Comparison of ENCODE assay signal across 36 cellular contexts in genomic region chr17:78088529-78088928, GRCh38. TPM values are rescaled to one million over a fixed set of nuclear protein-coding genes. Genes with fewer than 3 reads are reported as not detected.
"Had no signal": no experiment of that assay in that cellular context is flagged by ENCODE, and none has a peak within 500 bp of the region (broad histone marks: within the 10 kb centered on the region; RNA-seq: fewer than 3 reads in every experiment).

No MANE protein-coding gene starts in this region.

- H3K4me3 ChIP-seq: Peyer's patch, SJSA1 had no signal

- ATAC-seq: activated CD8-positive, alpha-beta memory T cell treated with anti-CD3 and anti-CD28 coated beads, Interleukin-2, amount 10 ng/mL, durations not matched to agents 7 days and 5 days; PC-3 had no signal

- H3K27ac Mint-ChIP-seq: activated B cell treated with CpG ODN at 0.5 μM for 24 hours; activated CD4-positive, alpha-beta memory T cell treated with anti-CD3 and anti-CD28 coated beads, Interleukin-2, amount 10 ng/mL, durations not matched to agents 7 days and 5 days; activated CD8-positive, alpha-beta memory T cell treated with anti-CD3 and anti-CD28 coated beads, Interleukin-2, amount 10 ng/mL, durations not matched to agents 7 days and 5 days; activated naive CD4-positive, alpha-beta T cell treated with anti-CD3 and anti-CD28 coated beads, Interleukin-2, amount 10 ng/mL, durations not matched to agents 7 days and 5 days had no signal

- H3K9me3 ChIP-seq: Peyer's patch, SJSA1, SK-N-SH had no signal

- H3K4me1 Mint-ChIP-seq: activated B cell treated with CpG ODN at 0.5 μM for 24 hours had no signal

- H3K27me3 Mint-ChIP-seq: activated B cell treated with CpG ODN at 0.5 μM for 24 hours; activated CD4-positive, alpha-beta memory T cell treated with anti-CD3 and anti-CD28 coated beads, Interleukin-2, amount 10 ng/mL, durations not matched to agents 7 days and 5 days; activated CD8-positive, alpha-beta memory T cell treated with anti-CD3 and anti-CD28 coated beads, Interleukin-2, amount 10 ng/mL, durations not matched to agents 7 days and 5 days; activated naive CD4-positive, alpha-beta T cell treated with anti-CD3 and anti-CD28 coated beads, Interleukin-2, amount 10 ng/mL, durations not matched to agents 7 days and 5 days had no signal

- H3K27me3 ChIP-seq: brain microvascular endothelial cell, Peyer's patch, SJSA1 had no signal

- H3K4me3 Mint-ChIP-seq: activated B cell treated with CpG ODN at 0.5 μM for 24 hours; activated CD4-positive, alpha-beta memory T cell treated with anti-CD3 and anti-CD28 coated beads, Interleukin-2, amount 10 ng/mL, durations not matched to agents 7 days and 5 days; activated CD8-positive, alpha-beta memory T cell treated with anti-CD3 and anti-CD28 coated beads, Interleukin-2, amount 10 ng/mL, durations not matched to agents 7 days and 5 days; activated naive CD4-positive, alpha-beta T cell treated with anti-CD3 and anti-CD28 coated beads, Interleukin-2, amount 10 ng/mL, durations not matched to agents 7 days and 5 days had no signal

- DNase-seq: activated B cell treated with CpG ODN at 0.5 μM for 24 hours; activated CD4-positive, alpha-beta memory T cell treated with anti-CD3 and anti-CD28 coated beads, Interleukin-2, amount 10 ng/mL, durations not matched to agents 7 days and 5 days; activated CD4-positive, alpha-beta T cell treated with anti-CD3 and anti-CD28 coated beads for 4 hours; activated CD4-positive, CD25-positive, alpha-beta regulatory T cell treated with anti-CD3 and anti-CD28 coated beads, Interleukin-2, amount 50 U/mL, for 72 hours; activated CD8-positive, alpha-beta memory T cell treated with anti-CD3 and anti-CD28 coated beads for 24 hours; activated CD8-positive, alpha-beta memory T cell treated with anti-CD3 and anti-CD28 coated beads, Interleukin-2, amount 10 ng/mL, durations not matched to agents 7 days and 5 days; activated CD8-positive, alpha-beta memory T cell treated with anti-CD3 and anti-CD28 coated beads, Interleukin-2, amount 50 U/mL, for 48 hours; activated effector memory CD4-positive, alpha-beta T cell treated with Interleukin-2 at 50 U/mL for 16 hours; activated naive CD4-positive, alpha-beta T cell treated with anti-CD3 and anti-CD28 coated beads, Interleukin-2, amount 10 ng/mL, durations not matched to agents 7 days and 5 days; amniotic stem cell; aorta; brain microvascular endothelial cell; central memory CD4-positive, alpha-beta T cell; MM.1S; NCI-H1092 treated with DMSO at 0.1 percent for 48 hours; NCI-H1417; NCI-H146; NCI-H187; NCI-H2029 treated with DMSO at 0.1 percent for 48 hours; NCI-H2107; NCI-H2171; NCI-H510A; NCI-H526; NCI-H748 treated with DMSO at 0.1 percent for 48 hours; NK-92 treated with Interleukin-12 subunit alpha and Interleukin-12 subunit beta, amount 100 ng/mL, for 24 hours; PC-3; Peyer's patch; RPMI8226; SHP77 treated with DMSO at 0.1 percent for 48 hours; SK-N-SH; T-helper 2 cell; T-helper 9 cell had no signal

- H3K27ac ChIP-seq: brain microvascular endothelial cell, KMS-11, Peyer's patch, SJSA1, VCaP had no signal

- H3K4me1 ChIP-seq: Peyer's patch, SJSA1 had no signal

- H3K36me3 ChIP-seq: brain microvascular endothelial cell had no signal

- H3K9me3 Mint-ChIP-seq: activated B cell treated with CpG ODN at 0.5 μM for 24 hours; activated CD4-positive, alpha-beta memory T cell treated with anti-CD3 and anti-CD28 coated beads, Interleukin-2, amount 10 ng/mL, durations not matched to agents 7 days and 5 days; activated naive CD4-positive, alpha-beta T cell treated with anti-CD3 and anti-CD28 coated beads, Interleukin-2, amount 10 ng/mL, durations not matched to agents 7 days and 5 days had no signal

RNA-seq across cellular contexts. Expression of gene TMC8, which starts 42.0 kb away (rescaled TPM):
- total RNA-seq: LHCN-M2, SJSA1 had no signal

RNA-seq across cellular contexts. Expression of gene C17orf99, which starts 57.7 kb away (rescaled TPM):
- total RNA-seq: activated CD4-positive, alpha-beta memory T cell treated with anti-CD3 and anti-CD28 coated beads, Interleukin-2, amount 10 ng/mL, durations not matched to agents 7 days and 5 days; activated CD8-positive, alpha-beta memory T cell treated with anti-CD3 and anti-CD28 coated beads, Interleukin-2, amount 10 ng/mL, durations not matched to agents 7 days and 5 days; aorta; LHCN-M2; SJSA1 had no signal
- polyA plus RNA-seq: SK-N-SH had no signal
